In genomic region chr14:68753696-68754095, GRCh38 we compare ENCODE assay signal across 27 cellular contexts. TPM values are rescaled to one million over a fixed set of nuclear protein-coding genes. Genes with fewer than 3 reads are reported as not detected.
DNase-seq lines count a peak whose midpoint lies in the region; ATAC-seq and TF ChIP-seq lines count a peak whose summit lies in the region.
"Had no signal": no experiment of that assay in that cellular context is flagged by ENCODE, and none has a peak within 500 bp of the region (broad histone marks: within the 10 kb centered on the region; RNA-seq: fewer than 3 reads in every experiment).

No MANE protein-coding gene starts in this region.

- no peaks in the 10 kb centered on the region for H3K9me3 Mint-ChIP-seq in CD4-positive, alpha-beta memory T cell
- H3K9me3 Mint-ChIP-seq in activated CD8-positive, alpha-beta T cell treated with anti-CD3 and anti-CD28 coated beads, Interleukin-2, amount 10 ng/mL, durations not matched to agents 7 days and 5 days (ENCODE audit: insufficient read depth): no peaks in the 10 kb centered on the region
- H3K9me3 Mint-ChIP-seq: activated T-cell treated with anti-CD3 and anti-CD28 coated beads, Interleukin-2, amount 50 U/mL, for 4 hours; immature natural killer cell; stimulated activated naive B cell treated with anti-CD40 and anti-IgM and Interleukin-4, amounts not matched to agents 10 μg/mL and 1 μg/mL and 100 μg/mL, for 72 hours had no signal

- H3K4me3 Mint-ChIP-seq in CD4-positive, alpha-beta memory T cell: no peak overlapping the region
- no peak overlapping the region for H3K4me3 Mint-ChIP-seq in activated CD8-positive, alpha-beta T cell treated with anti-CD3 and anti-CD28 coated beads, Interleukin-2, amount 10 ng/mL, durations not matched to agents 7 days and 5 days
- H3K4me3 Mint-ChIP-seq: activated T-cell treated with anti-CD3 and anti-CD28 coated beads, Interleukin-2, amount 50 U/mL, for 4 hours; B cell; immature natural killer cell; naive thymus-derived CD4-positive, alpha-beta T cell; stimulated activated naive B cell treated with anti-CD40 and anti-IgM and Interleukin-4, amounts not matched to agents 10 μg/mL and 1 μg/mL and 100 μg/mL, for 72 hours had no signal

- H3K9me3 ChIP-seq in SK-N-MC (ENCODE audit: low read depth, low read length): no peaks in the 10 kb centered on the region
- H3K9me3 ChIP-seq in uterus: no peaks in the 10 kb centered on the region
- H3K9me3 ChIP-seq in CD4-positive, alpha-beta memory T cell (ENCODE audit: control insufficient read depth in 1 of 2, low read length in 2 of 2): no peaks in the 10 kb centered on the region
- H3K9me3 ChIP-seq: Caco-2, spleen, testis had no signal

- DNase-seq in EH (ENCODE audit: low read depth) (peak; percentile 38), SK-N-MC (ENCODE audit: low read depth, low spot score) (peak; percentile 5), fibroblast of mammary gland (ENCODE audit: low read depth) (peak; percentile 76), uterus (no peak), NCI-H1048 (lab: John Stamatoyannopoulos, UW) (no peak)
- DNase-seq in CD4-positive, alpha-beta memory T cell: no peak
- DNase-seq in activated CD8-positive, alpha-beta T cell treated with anti-CD3 and anti-CD28 coated beads, Interleukin-2, amount 10 ng/mL, durations not matched to agents 7 days and 5 days: no peak
- DNase-seq: activated CD4-positive, alpha-beta T cell treated with anti-CD3 and anti-CD28 coated beads for 1 hour; activated CD8-positive, alpha-beta memory T cell treated with anti-CD3 and anti-CD28 coated beads for 24 hours; activated T-cell treated with anti-CD3 and anti-CD28 coated beads, Interleukin-2, amount 50 U/mL, for 4 hours; amygdala; Caco-2; dermis blood vessel endothelial cell; DMS79; hippocampal formation; immature natural killer cell; left ventricle myocardium superior; naive thymus-derived CD4-positive, alpha-beta T cell; NCI-H2081; NCI-H226; retina; RPMI8226; spleen; stimulated activated CD4-positive, alpha-beta T cell treated with anti-CD3 and anti-CD28 coated beads, Interleukin-4, amount 100 ng/mL, for 1 hour; stimulated activated naive B cell treated with anti-CD40 and anti-IgM and Interleukin-4, amounts not matched to agents 10 μg/mL and 1 μg/mL and 100 μg/mL, for 72 hours; testis had no signal

- TF ChIP-seq CTCF in fibroblast of mammary gland (conservative IDR thresholded peaks at IDR 0.05; ENCODE audit: control insufficient read depth, insufficient read depth, low read depth, low read length) (no peak), uterus (IDR thresholded peaks at IDR 0.05) (no peak)

- 0 out of 2 replicates have a peak overlapping the region, but pooled peaks have one; percentile 2 for H3K4me3 ChIP-seq in SK-N-MC
- H3K4me3 ChIP-seq in fibroblast of mammary gland (ENCODE audit: control insufficient read depth, low read depth, low read length): no peak overlapping the region
- H3K4me3 ChIP-seq in uterus: no peak overlapping the region
- H3K4me3 ChIP-seq in CD4-positive, alpha-beta memory T cell (ENCODE audit: low read length in 2 of 2): no peak overlapping the region
- H3K4me3 ChIP-seq: spleen, testis had no signal

- H3K4me1 Mint-ChIP-seq in CD4-positive, alpha-beta memory T cell: peaks cover 4 to 22% (median 14%) of the 10 kb centered on the region in 4 donors
- peaks cover 18% of the 10 kb centered on the region for H3K4me1 Mint-ChIP-seq in activated CD8-positive, alpha-beta T cell treated with anti-CD3 and anti-CD28 coated beads, Interleukin-2, amount 10 ng/mL, durations not matched to agents 7 days and 5 days (ENCODE audit: low read depth)

- H3K27ac ChIP-seq in SK-N-MC (0 out of 2 replicates have a peak overlapping the region, but pooled peaks have one; percentile 4), uterus (peak overlapping the region; percentile 61 to 66)
- H3K27ac ChIP-seq in CD4-positive, alpha-beta memory T cell (ENCODE audit: low read depth, low read length): no peak overlapping the region

- peak overlapping the region in 1 of 7 donors; percentile 53 for H3K27ac Mint-ChIP-seq in CD4-positive, alpha-beta memory T cell
- H3K27ac Mint-ChIP-seq in activated CD8-positive, alpha-beta T cell treated with anti-CD3 and anti-CD28 coated beads, Interleukin-2, amount 10 ng/mL, durations not matched to agents 7 days and 5 days: no peak overlapping the region
- H3K27ac Mint-ChIP-seq: B cell; immature natural killer cell; naive thymus-derived CD4-positive, alpha-beta T cell; stimulated activated naive B cell treated with anti-CD40 and anti-IgM and Interleukin-4, amounts not matched to agents 10 μg/mL and 1 μg/mL and 100 μg/mL, for 72 hours had no signal

- no peak overlapping the region for H3K9ac ChIP-seq in SK-N-MC (ENCODE audit: insufficient read length)

- H3K27me3 Mint-ChIP-seq in CD4-positive, alpha-beta memory T cell: no peaks in the 10 kb centered on the region
- peaks cover 3% of the 10 kb centered on the region for H3K27me3 Mint-ChIP-seq in activated CD8-positive, alpha-beta T cell treated with anti-CD3 and anti-CD28 coated beads, Interleukin-2, amount 10 ng/mL, durations not matched to agents 7 days and 5 days (ENCODE audit: low read depth)
- H3K27me3 Mint-ChIP-seq: B cell; stimulated activated naive B cell treated with anti-CD40 and anti-IgM and Interleukin-4, amounts not matched to agents 10 μg/mL and 1 μg/mL and 100 μg/mL, for 72 hours had no signal

- H3K36me3 ChIP-seq in SK-N-MC (ENCODE audit: insufficient read depth, low read length) (no peaks in the 10 kb centered on the region), uterus (no peaks in the 10 kb centered on the region)
- H3K36me3 ChIP-seq in CD4-positive, alpha-beta memory T cell (ENCODE audit: insufficient read depth, low read length): no peaks in the 10 kb centered on the region
- H3K36me3 ChIP-seq: spleen had no signal

- POLR2A ChIA-PET in CD4-positive, alpha-beta memory T cell (lab: Charles Lee; ENCODE audit: partially characterized antibody): no interaction called here
- POLR2A ChIA-PET in activated CD8-positive, alpha-beta T cell treated with anti-CD3 and anti-CD28 coated beads, Interleukin-2, amount 10 ng/mL, durations not matched to agents 7 days and 5 days (lab: Charles Lee): no interaction called here

- no peaks in the 10 kb centered on the region for H3K36me3 Mint-ChIP-seq in CD4-positive, alpha-beta memory T cell
- no peaks in the 10 kb centered on the region for H3K36me3 Mint-ChIP-seq in activated CD8-positive, alpha-beta T cell treated with anti-CD3 and anti-CD28 coated beads, Interleukin-2, amount 10 ng/mL, durations not matched to agents 7 days and 5 days (ENCODE audit: low read depth)
- H3K36me3 Mint-ChIP-seq: immature natural killer cell; naive thymus-derived CD4-positive, alpha-beta T cell; stimulated activated naive B cell treated with anti-CD40 and anti-IgM and Interleukin-4, amounts not matched to agents 10 μg/mL and 1 μg/mL and 100 μg/mL, for 72 hours had no signal

- no peaks in the 10 kb centered on the region for H3K27me3 ChIP-seq in uterus
- H3K27me3 ChIP-seq in CD4-positive, alpha-beta memory T cell (ENCODE audit: insufficient read depth, low read length): no peaks in the 10 kb centered on the region
- H3K27me3 ChIP-seq: spleen, testis had no signal

- intact Hi-C loops in uterus (cut with DNase I; ENCODE audit: low total_unique reads): no loop called here
- intact Hi-C loops in CD4-positive, alpha-beta memory T cell (cut with micrococcal nuclease): no loop called here

- no peak for TF ChIP-seq POLR2A in uterus (IDR thresholded peaks at IDR 0.05)

- H3K4me1 ChIP-seq in uterus: peaks cover 12 to 15% of the 10 kb centered on the region in 2 donors
- peaks cover 10% of the 10 kb centered on the region for H3K4me1 ChIP-seq in CD4-positive, alpha-beta memory T cell (ENCODE audit: insufficient read depth, low read length)

- CTCF ChIA-PET in CD4-positive, alpha-beta memory T cell (lab: Charles Lee; ENCODE audit: partially characterized antibody): no interaction called here
- CTCF ChIA-PET in activated CD8-positive, alpha-beta T cell treated with anti-CD3 and anti-CD28 coated beads, Interleukin-2, amount 10 ng/mL, durations not matched to agents 7 days and 5 days (lab: Charles Lee): no interaction called here

- no peak for ATAC-seq in activated CD8-positive, alpha-beta T cell treated with anti-CD3 and anti-CD28 coated beads, Interleukin-2, amount 10 ng/mL, durations not matched to agents 7 days and 5 days
- ATAC-seq: activated T-cell treated with anti-CD3 and anti-CD28 coated beads, Interleukin-2, amount 50 U/mL, for 4 hours; left ventricle myocardium superior; naive thymus-derived CD4-positive, alpha-beta T cell; stimulated activated naive B cell treated with anti-CD40 and anti-IgM and Interleukin-4, amounts not matched to agents 10 μg/mL and 1 μg/mL and 100 μg/mL, for 72 hours had no signal

RNA-seq across cellular contexts. Expression of gene ZFP36L1, which starts 39.2 kb away (rescaled TPM):
- total RNA-seq in uterus: 100 to 1,000 TPM; 170 to 564 (median 315) TPM
- total RNA-seq in CD4-positive, alpha-beta memory T cell: 100 to 1,000 TPM; 227 to 242 TPM
- polyA plus RNA-seq in CD4-positive, alpha-beta memory T cell: 100 to 1,000 TPM in 1 of 2 donors, 10 to 100 TPM in 1; 60.3 to 127 TPM
- 10 to 100 TPM; 63.3 to 73.2 TPM for total RNA-seq in activated CD8-positive, alpha-beta T cell treated with anti-CD3 and anti-CD28 coated beads, Interleukin-2, amount 10 ng/mL, durations not matched to agents 7 days and 5 days

Comparison
In these comparisons a context has a peak if more than half of its experiments do, and no peak if none do; other contexts are left out.
1. DNase-seq: peak in EH (single experiment), SK-N-MC (single experiment) and fibroblast of mammary gland (single experiment); none in uterus (0 of 2), CD4-positive, alpha-beta memory T cell (0 of 5), NCI-H1048 (single experiment) and activated CD8-positive, alpha-beta T cell treated with anti-CD3 and anti-CD28 coated beads, Interleukin-2, amount 10 ng/mL, durations not matched to agents 7 days and 5 days (single experiment).